ENCODE assay signal across 1 cellular context in genomic region chr20:38346741-38347140, GRCh38.
TF ChIP-seq lines count a peak whose summit lies in the region.

No MANE protein-coding gene starts in this region.

TF ChIP-seq in H1, 55 proteins besides CTCF, POLR2A, EP300 and RAD21:
- no peak for TF ChIP-seq SUZ12 (IDR thresholded peaks at IDR 0.05; ENCODE audit: low read length)
- TF ChIP-seq RNF2 (IDR thresholded peaks at IDR 0.05; ENCODE audit: borderline replicate concordance, low read depth, low read length, missing control alignments, poor library complexity, severe bottlenecking), result no peak
- no peak for TF ChIP-seq CREB1 (IDR thresholded peaks at IDR 0.05)
- TF ChIP-seq FOSL1 (IDR thresholded peaks at IDR 0.05; ENCODE audit: insufficient read depth, low read depth, low read length), result no peak
- no peak for TF ChIP-seq SIX5 (IDR thresholded peaks at IDR 0.05; ENCODE audit: low read depth, low read length)
- TF ChIP-seq MAFK (IDR thresholded peaks at IDR 0.05; ENCODE audit: low read depth, low read length), result no peak
- no peak for TF ChIP-seq BCL11A (IDR thresholded peaks at IDR 0.05; ENCODE audit: low read depth in 2 of 2, low read length in 2 of 2)
- no peak for TF ChIP-seq TBP (IDR thresholded peaks at IDR 0.05; ENCODE audit: low read depth, low read length)
- TF ChIP-seq JUND (IDR thresholded peaks at IDR 0.05; ENCODE audit: low read length), result no peak
- no peak for TF ChIP-seq CEBPB (IDR thresholded peaks at IDR 0.05; ENCODE audit: low read depth, low read length)
- no peak for TF ChIP-seq USF2 (IDR thresholded peaks at IDR 0.05; ENCODE audit: low read length)
- no peak for TF ChIP-seq CHD1 (IDR thresholded peaks at IDR 0.05; ENCODE audit: low read depth, low read length)
- no peak for TF ChIP-seq POLR2AphosphoS5 (IDR thresholded peaks at IDR 0.05; ENCODE audit: low read depth, low read length)
- TF ChIP-seq HDAC2 (IDR thresholded peaks at IDR 0.05; ENCODE audit: borderline replicate concordance in 1 of 2, low read depth in 2 of 2, low read length in 2 of 2), result no peak
